Comparison of ENCODE assay signal across 10 cellular contexts in genomic region chrX:150767475-150768131, GRCh38.
DNase-seq lines count a peak whose midpoint lies in the region; ATAC-seq and TF ChIP-seq lines count a peak whose summit lies in the region.
"Had no signal": no experiment of that assay in that cellular context is flagged by ENCODE, and none has a peak within 500 bp of the region (broad histone marks: within the 10 kb centered on the region; RNA-seq: fewer than 3 reads in every experiment).

No MANE protein-coding gene starts in this region.

- peak overlapping the region in 1 of 2 donors; percentile 15 for H3K4me3 Mint-ChIP-seq in CD14-positive monocyte
- no peak overlapping the region for H3K4me3 Mint-ChIP-seq in activated T-cell treated with anti-CD3 and anti-CD28 coated beads, Interleukin-2, amount 50 U/mL, for 72 hours

- no peak overlapping the region for H3K4me3 ChIP-seq in kidney epithelial cell (ENCODE audit: low read depth, low read length)
- H3K4me3 ChIP-seq: tibial nerve had no signal

- peaks cover 10 to 26% of the 10 kb centered on the region in 2 donors for H3K36me3 Mint-ChIP-seq in CD14-positive monocyte
- peaks cover 0 to 3% of the 10 kb centered on the region in 2 donors for H3K36me3 Mint-ChIP-seq in activated T-cell treated with anti-CD3 and anti-CD28 coated beads, Interleukin-2, amount 50 U/mL, for 72 hours (ENCODE audit: insufficient read depth in 2 of 2)

- DNase-seq in CD14-positive monocyte (ENCODE audit: low spot score) (peak; percentile 64), kidney epithelial cell (ENCODE audit: low read depth) (peak; percentile 42), SW 1271 (lab: John Stamatoyannopoulos, UW) (no peak), NCI-H2171 (lab: John Stamatoyannopoulos, UW) (no peak), NAMALWA (ENCODE audit: low spot score) (no peak)
- peak; percentile 16 to 22 for DNase-seq in activated T-cell treated with anti-CD3 and anti-CD28 coated beads, Interleukin-2, amount 50 U/mL, for 72 hours
- DNase-seq: retina had no signal

- peaks cover 0 to 4% (median 2%) of the 10 kb centered on the region in 3 donors for H3K27me3 Mint-ChIP-seq in CD14-positive monocyte (ENCODE audit: low read depth in 3 of 3)
- H3K27me3 Mint-ChIP-seq in activated T-cell treated with anti-CD3 and anti-CD28 coated beads, Interleukin-2, amount 50 U/mL, for 72 hours (ENCODE audit: low read depth) = peaks cover 6% of the 10 kb centered on the region

- intact Hi-C loops in CD14-positive monocyte (cut with micrococcal nuclease) = no loop called here

- H3K27ac Mint-ChIP-seq in CD14-positive monocyte = peak overlapping the region; percentile 73 to 91 (median 79)
- H3K27ac Mint-ChIP-seq in activated T-cell treated with anti-CD3 and anti-CD28 coated beads, Interleukin-2, amount 50 U/mL, for 72 hours = no peak overlapping the region

- peaks cover 0 to 2% (median 0%) of the 10 kb centered on the region in 7 donors for H3K9me3 Mint-ChIP-seq in CD14-positive monocyte
- H3K9me3 Mint-ChIP-seq in activated T-cell treated with anti-CD3 and anti-CD28 coated beads, Interleukin-2, amount 50 U/mL, for 72 hours = no peaks in the 10 kb centered on the region

- no peaks in the 10 kb centered on the region for H3K27me3 ChIP-seq in kidney epithelial cell (ENCODE audit: control insufficient read depth, insufficient read depth, low read length)
- H3K27me3 ChIP-seq: tibial nerve had no signal

- peaks cover 40% of the 10 kb centered on the region for H3K4me1 Mint-ChIP-seq in CD14-positive monocyte
- H3K4me1 Mint-ChIP-seq in activated T-cell treated with anti-CD3 and anti-CD28 coated beads, Interleukin-2, amount 50 U/mL, for 72 hours (ENCODE audit: low read depth) = peaks cover 5% of the 10 kb centered on the region

- ATAC-seq in HG03565 (IDR thresholded peaks at IDR 0.05; ENCODE audit: unreplicated experiment) (peak; percentile 51), HG02623 (IDR thresholded peaks at IDR 0.05; ENCODE audit: unreplicated experiment) (no peak)
- peak; percentile 77 to 88 for ATAC-seq in activated T-cell treated with anti-CD3 and anti-CD28 coated beads, Interleukin-2, amount 50 U/mL, for 72 hours (replicated peaks in 1 of 2)

- H3K36me3 ChIP-seq in kidney epithelial cell (ENCODE audit: control insufficient read depth, insufficient read depth, low read length) = no peaks in the 10 kb centered on the region

- no peak for TF ChIP-seq CTCF in CD14-positive monocyte (IDR thresholded peaks at IDR 0.05)
- no peak for TF ChIP-seq CTCF in kidney epithelial cell (IDR thresholded peaks at IDR 0.05; ENCODE audit: insufficient read depth, low read length, poor library complexity, severe bottlenecking)

Comparison
In these comparisons a context has a peak if more than half of its experiments do, and no peak if none do; other contexts are left out.
1. DNase-seq: peak in CD14-positive monocyte (single experiment), activated T-cell treated with anti-CD3 and anti-CD28 coated beads, Interleukin-2, amount 50 U/mL, for 72 hours (2 of 2) and kidney epithelial cell (single experiment); none in SW 1271 (0 of 2), NCI-H2171 (single experiment) and NAMALWA (single experiment).